10 cellular contexts compared by ENCODE assay signal in genomic region chr9:113963017-113963620, GRCh38.
DNase-seq lines count a peak whose midpoint lies in the region; ATAC-seq and TF ChIP-seq lines count a peak whose summit lies in the region.
"Had no signal": no experiment of that assay in that cellular context is flagged by ENCODE, and none has a peak within 500 bp of the region (broad histone marks: within the 10 kb centered on the region; RNA-seq: fewer than 3 reads in every experiment).

No MANE protein-coding gene starts in this region.

- H3K9ac ChIP-seq in fibroblast of lung (ENCODE audit: insufficient read depth, low read length), result no peak overlapping the region
- H3K9ac ChIP-seq in parathyroid adenoma, result no peak overlapping the region
- H3K9ac ChIP-seq: BLaER1 treated with 17β-estradiol and CSF1 and Interleukin-3, amounts not matched to agents 10 nM and 100 nM had no signal

- H2AFZ ChIP-seq in fibroblast of lung (ENCODE audit: low read length) (no peak overlapping the region), parathyroid adenoma (no peak overlapping the region)

- CTCF ChIA-PET in RWPE1 (lab: Yijun Ruan, JAX), result interaction anchor here (0.8 kb wide), 1 partner anchor 156 kb away, joined by 4 read pairs; no protein-coding TSS in a partner anchor

- no peak overlapping the region for H3K4me3 ChIP-seq in HFF-Myc (replicated peaks; ENCODE audit: low read depth, low read length)
- H3K4me3 ChIP-seq in fibroblast of lung (replicated peaks in 1 of 4; ENCODE audit: control extremely low read depth in 1 of 4, insufficient read depth in 1 of 4, low read depth in 3 of 4, low read length in 4 of 4), result no peak overlapping the region
- H3K4me3 ChIP-seq in parathyroid adenoma (ENCODE audit: low read depth, low read length), result no peak overlapping the region
- H3K4me3 ChIP-seq: BLaER1 treated with 17β-estradiol and CSF1 and Interleukin-3, amounts not matched to agents 10 nM and 100 nM; skin epidermis had no signal

- H3K4me1 ChIP-seq in fibroblast of lung (ENCODE audit: control insufficient read depth, extremely low read depth, insufficient read depth, low read length) (peaks cover 10% of the 10 kb centered on the region), parathyroid adenoma (no peaks in the 10 kb centered on the region)

- H3K4me2 ChIP-seq in fibroblast of lung (ENCODE audit: extremely low read depth, insufficient read depth, low read length) (no peak overlapping the region), parathyroid adenoma (ENCODE audit: low read length) (no peak overlapping the region)

- ATAC-seq in GM21619 (IDR thresholded peaks at IDR 0.05; ENCODE audit: unreplicated experiment), result no peak
- ATAC-seq in GM19467 (IDR thresholded peaks at IDR 0.05; ENCODE audit: unreplicated experiment), result no peak

- no peaks in the 10 kb centered on the region for H4K20me1 ChIP-seq in fibroblast of lung (ENCODE audit: control insufficient read depth, extremely low read depth, insufficient read depth, low read length)
- H4K20me1 ChIP-seq: BLaER1 treated with 17β-estradiol and CSF1 and Interleukin-3, amounts not matched to agents 10 nM and 100 nM had no signal

- no peaks in the 10 kb centered on the region for H3K9me3 ChIP-seq in fibroblast of lung (ENCODE audit: control insufficient read depth, insufficient read depth, low read depth, low read length)
- H3K9me3 ChIP-seq in parathyroid adenoma (ENCODE audit: control insufficient read depth, low read length), result no peaks in the 10 kb centered on the region

- H3K36me3 ChIP-seq in fibroblast of lung (ENCODE audit: control insufficient read depth, insufficient read depth, low read length) (peaks cover 1% of the 10 kb centered on the region), parathyroid adenoma (ENCODE audit: control insufficient read depth, insufficient read depth, low read length) (no peaks in the 10 kb centered on the region)

- H3K27me3 ChIP-seq in fibroblast of lung (ENCODE audit: control insufficient read depth, insufficient read depth, low read length), result no peaks in the 10 kb centered on the region
- no peaks in the 10 kb centered on the region for H3K27me3 ChIP-seq in parathyroid adenoma (ENCODE audit: control insufficient read depth, insufficient read depth, low read length)
- H3K27me3 ChIP-seq: BLaER1 treated with 17β-estradiol and CSF1 and Interleukin-3, amounts not matched to agents 10 nM and 100 nM had no signal

- no peak overlapping the region for H3K27ac ChIP-seq in RWPE1
- H3K27ac ChIP-seq in fibroblast of lung (ENCODE audit: insufficient read depth, low read length), result no peak overlapping the region
- H3K27ac ChIP-seq in parathyroid adenoma, result no peak overlapping the region
- H3K27ac ChIP-seq: skin epidermis had no signal

- TF ChIP-seq CTCF in HFF-Myc (IDR thresholded peaks at IDR 0.05; ENCODE audit: low read depth, low read length, missing control alignments) (peak; percentile 80), RWPE1 (conservative IDR thresholded peaks at IDR 0.05; ENCODE audit: low read depth) (peak; percentile 72), fibroblast of lung (conservative IDR thresholded peaks at IDR 0.05 in 1 of 2, IDR thresholded peaks at IDR 0.05 in 1 of 2; ENCODE audit: low read depth in 1 of 2, low read length in 2 of 2) (peak; percentile 54 to 73), parathyroid adenoma (IDR thresholded peaks at IDR 0.05) (peak; percentile 45)

- DNase-seq in NCI-H1694 treated with DMSO at 0.1 percent for 48 hours (lab: John Stamatoyannopoulos, UW), result peak; percentile 24
- no peak for DNase-seq in NCI-H1694 (lab: John Stamatoyannopoulos, UW)
- no peak for DNase-seq in HFF-Myc (ENCODE audit: extremely low read depth, low read depth)
- peak; percentile 53 for DNase-seq in RWPE1 (ENCODE audit: low spot score)
- peak; percentile 34 to 71 for DNase-seq in fibroblast of lung (ENCODE audit: low read depth in 2 of 2)

- H3K79me2 ChIP-seq in fibroblast of lung (ENCODE audit: control insufficient read depth, insufficient read depth, low read length) (peaks cover 9% of the 10 kb centered on the region), parathyroid adenoma (peaks cover 3% of the 10 kb centered on the region)

- POLR2A ChIA-PET in RWPE1 (lab: Yijun Ruan, JAX; ENCODE audit: low non-redundant PET), result no interaction called here

Comparison
In these comparisons a context has a peak if more than half of its experiments do, and no peak if none do; other contexts are left out.
1. DNase-seq: peak in NCI-H1694 treated with DMSO at 0.1 percent for 48 hours (single experiment), RWPE1 (single experiment) and fibroblast of lung (2 of 2); none in NCI-H1694 (single experiment) and HFF-Myc (single experiment).
2. Peak in every context shown above with its lines, with median percentiles within 50 percentile points of each other: CTCF ChIP-seq.